Comparison of ENCODE assay signal across 1 cellular context in the genomic region with DNA sequence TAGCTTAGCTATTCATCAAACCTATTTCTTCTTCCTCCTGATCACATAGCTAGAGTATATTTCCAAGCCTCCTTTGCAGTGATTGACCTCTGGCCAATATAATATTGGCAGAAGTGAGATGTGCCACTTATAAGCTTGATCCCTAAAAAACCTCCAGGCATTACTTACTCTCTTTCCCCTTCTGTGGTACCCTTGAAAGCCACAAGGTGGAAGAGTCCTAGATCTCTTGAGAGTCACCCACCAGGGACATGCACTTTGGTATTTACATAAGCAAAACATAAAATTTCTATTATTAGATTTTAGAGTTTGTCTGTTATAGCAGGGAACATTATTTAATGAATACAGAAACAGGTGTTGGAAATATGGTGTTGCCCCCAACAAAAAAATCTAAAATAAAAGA.
TF ChIP-seq lines count a peak whose summit lies in the region.

No MANE protein-coding gene starts in this region.

TF ChIP-seq in SK-N-SH treated with all-trans-retinoic acid at 6 μM for 48 hours, 23 proteins besides CTCF, POLR2A, EP300 and RAD21 (continued from another document):
- TF ChIP-seq, protein P1, sequence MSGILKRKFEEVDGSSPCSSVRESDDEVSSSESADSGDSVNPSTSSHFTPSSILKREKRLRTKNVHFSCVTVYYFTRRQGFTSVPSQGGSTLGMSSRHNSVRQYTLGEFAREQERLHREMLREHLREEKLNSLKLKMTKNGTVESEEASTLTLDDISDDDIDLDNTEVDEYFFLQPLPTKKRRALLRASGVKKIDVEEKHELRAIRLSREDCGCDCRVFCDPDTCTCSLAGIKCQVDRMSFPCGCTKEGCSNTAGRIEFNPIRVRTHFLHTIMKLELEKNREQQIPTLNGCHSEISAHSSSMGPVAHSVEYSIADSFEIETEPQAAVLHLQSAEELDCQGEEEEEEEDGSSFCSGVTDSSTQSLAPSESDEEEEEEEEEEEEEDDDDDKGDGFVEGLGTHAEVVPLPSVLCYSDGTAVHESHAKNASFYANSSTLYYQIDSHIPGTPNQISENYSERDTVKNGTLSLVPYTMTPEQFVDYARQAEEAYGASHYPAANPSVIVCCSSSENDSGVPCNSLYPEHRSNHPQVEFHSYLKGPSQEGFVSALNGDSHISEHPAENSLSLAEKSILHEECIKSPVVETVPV (CRISPR knock-in tag; IDR thresholded peaks at IDR 0.05), result no peak
- TF ChIP-seq CSDC2 (CRISPR knock-in tag; IDR thresholded peaks at IDR 0.05), result no peak
- TF ChIP-seq ESRRG (CRISPR knock-in tag; IDR thresholded peaks at IDR 0.05), result no peak
- no peak for TF ChIP-seq ZNF8 (CRISPR knock-in tag; IDR thresholded peaks at IDR 0.05)
- TF ChIP-seq, protein P2, sequence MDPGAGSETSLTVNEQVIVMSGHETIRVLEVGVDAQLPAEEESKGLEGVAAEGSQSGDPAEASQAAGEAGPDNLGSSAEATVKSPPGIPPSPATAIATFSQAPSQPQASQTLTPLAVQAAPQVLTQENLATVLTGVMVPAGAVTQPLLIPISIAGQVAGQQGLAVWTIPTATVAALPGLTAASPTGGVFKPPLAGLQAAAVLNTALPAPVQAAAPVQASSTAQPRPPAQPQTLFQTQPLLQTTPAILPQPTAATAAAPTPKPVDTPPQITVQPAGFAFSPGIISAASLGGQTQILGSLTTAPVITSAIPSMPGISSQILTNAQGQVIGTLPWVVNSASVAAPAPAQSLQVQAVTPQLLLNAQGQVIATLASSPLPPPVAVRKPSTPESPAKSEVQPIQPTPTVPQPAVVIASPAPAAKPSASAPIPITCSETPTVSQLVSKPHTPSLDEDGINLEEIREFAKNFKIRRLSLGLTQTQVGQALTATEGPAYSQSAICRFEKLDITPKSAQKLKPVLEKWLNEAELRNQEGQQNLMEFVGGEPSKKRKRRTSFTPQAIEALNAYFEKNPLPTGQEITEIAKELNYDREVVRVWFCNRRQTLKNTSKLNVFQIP (CRISPR knock-in tag; IDR thresholded peaks at IDR 0.05; ENCODE audit: borderline replicate concordance, low read depth), result no peak
- TF ChIP-seq, protein P3, sequence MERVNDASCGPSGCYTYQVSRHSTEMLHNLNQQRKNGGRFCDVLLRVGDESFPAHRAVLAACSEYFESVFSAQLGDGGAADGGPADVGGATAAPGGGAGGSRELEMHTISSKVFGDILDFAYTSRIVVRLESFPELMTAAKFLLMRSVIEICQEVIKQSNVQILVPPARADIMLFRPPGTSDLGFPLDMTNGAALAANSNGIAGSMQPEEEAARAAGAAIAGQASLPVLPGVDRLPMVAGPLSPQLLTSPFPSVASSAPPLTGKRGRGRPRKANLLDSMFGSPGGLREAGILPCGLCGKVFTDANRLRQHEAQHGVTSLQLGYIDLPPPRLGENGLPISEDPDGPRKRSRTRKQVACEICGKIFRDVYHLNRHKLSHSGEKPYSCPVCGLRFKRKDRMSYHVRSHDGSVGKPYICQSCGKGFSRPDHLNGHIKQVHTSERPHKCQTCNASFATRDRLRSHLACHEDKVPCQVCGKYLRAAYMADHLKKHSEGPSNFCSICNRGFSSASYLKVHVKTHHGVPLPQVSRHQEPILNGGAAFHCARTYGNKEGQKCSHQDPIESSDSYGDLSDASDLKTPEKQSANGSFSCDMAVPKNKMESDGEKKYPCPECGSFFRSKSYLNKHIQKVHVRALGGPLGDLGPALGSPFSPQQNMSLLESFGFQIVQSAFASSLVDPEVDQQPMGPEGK (CRISPR knock-in tag; IDR thresholded peaks at IDR 0.05; ENCODE audit: borderline replicate concordance), result no peak
- TF ChIP-seq ZFP30 (CRISPR knock-in tag; IDR thresholded peaks at IDR 0.05), result no peak
- no peak for TF ChIP-seq OSR1 (CRISPR knock-in tag; IDR thresholded peaks at IDR 0.05)
- no peak for TF ChIP-seq PPARA (CRISPR knock-in tag; IDR thresholded peaks at IDR 0.05; ENCODE audit: borderline replicate concordance)
- no peak for TF ChIP-seq ZNF565 (CRISPR knock-in tag; conservative IDR thresholded peaks at IDR 0.05; ENCODE audit: low read depth)
- TF ChIP-seq ZNF70 (CRISPR knock-in tag; IDR thresholded peaks at IDR 0.05), result no peak
- TF ChIP-seq RARB (CRISPR knock-in tag; IDR thresholded peaks at IDR 0.05), result no peak
- no peak for TF ChIP-seq TCF4 (CRISPR knock-in tag; IDR thresholded peaks at IDR 0.05; ENCODE audit: borderline replicate concordance)
